Comparison of ENCODE assay signal across 1 cellular context in genomic region chr17:74430706-74431567, GRCh38.
TF ChIP-seq lines count a peak whose summit lies in the region.

No MANE protein-coding gene starts in this region.

TF ChIP-seq in GM12878, 131 proteins besides CTCF, POLR2A, EP300 and RAD21 (continued from another document and continues in another):
- no peak for TF ChIP-seq PRDM15 (CRISPR knock-in tag; IDR thresholded peaks at IDR 0.05)
- TF ChIP-seq CHD1 (IDR thresholded peaks at IDR 0.05; ENCODE audit: low read depth, low read length): no peak
- TF ChIP-seq SIX5 (IDR thresholded peaks at IDR 0.05; ENCODE audit: low read depth, low read length, severe bottlenecking): no peak
- no peak for TF ChIP-seq RELA (IDR thresholded peaks at IDR 0.05; ENCODE audit: borderline replicate concordance, partially characterized antibody)
- TF ChIP-seq SREBF1 (IDR thresholded peaks at IDR 0.05; ENCODE audit: low read length): no peak
- no peak for TF ChIP-seq ZZZ3 (IDR thresholded peaks at IDR 0.05; ENCODE audit: control insufficient read depth, insufficient read length, low read depth)
- TF ChIP-seq CHD2 (IDR thresholded peaks at IDR 0.05; ENCODE audit: borderline replicate concordance, low read depth, low read length): 0 out of 2 replicates have a peak, but pooled peaks have one; percentile 25
- TF ChIP-seq ZBTB33 (IDR thresholded peaks at IDR 0.05): no peak
- peak; percentile 29; the same call in 1 of the 2 replicates for TF ChIP-seq NR2F1 (conservative IDR thresholded peaks at IDR 0.05)
- TF ChIP-seq KLF5 (IDR thresholded peaks at IDR 0.05; ENCODE audit: partially characterized antibody): no peak
- TF ChIP-seq NKRF (conservative IDR thresholded peaks at IDR 0.05): no peak
- no peak for TF ChIP-seq SREBF2 (IDR thresholded peaks at IDR 0.05; ENCODE audit: low read length)
- TF ChIP-seq, protein P1, sequence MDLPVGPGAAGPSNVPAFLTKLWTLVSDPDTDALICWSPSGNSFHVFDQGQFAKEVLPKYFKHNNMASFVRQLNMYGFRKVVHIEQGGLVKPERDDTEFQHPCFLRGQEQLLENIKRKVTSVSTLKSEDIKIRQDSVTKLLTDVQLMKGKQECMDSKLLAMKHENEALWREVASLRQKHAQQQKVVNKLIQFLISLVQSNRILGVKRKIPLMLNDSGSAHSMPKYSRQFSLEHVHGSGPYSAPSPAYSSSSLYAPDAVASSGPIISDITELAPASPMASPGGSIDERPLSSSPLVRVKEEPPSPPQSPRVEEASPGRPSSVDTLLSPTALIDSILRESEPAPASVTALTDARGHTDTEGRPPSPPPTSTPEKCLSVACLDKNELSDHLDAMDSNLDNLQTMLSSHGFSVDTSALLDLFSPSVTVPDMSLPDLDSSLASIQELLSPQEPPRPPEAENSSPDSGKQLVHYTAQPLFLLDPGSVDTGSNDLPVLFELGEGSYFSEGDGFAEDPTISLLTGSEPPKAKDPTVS (IDR thresholded peaks at IDR 0.05; ENCODE audit: low read depth, low read length): no peak
- no peak for TF ChIP-seq EZH2 (IDR thresholded peaks at IDR 0.05; ENCODE audit: borderline replicate concordance, control insufficient read depth, low read depth, low read length)
- no peak for TF ChIP-seq NR2C1 (IDR thresholded peaks at IDR 0.05)
- TF ChIP-seq ATF7 (IDR thresholded peaks at IDR 0.05; ENCODE audit: low read depth): 0 out of 2 replicates have a peak, but pooled peaks have one; percentile 29
- TF ChIP-seq CEBPB (IDR thresholded peaks at IDR 0.05; ENCODE audit: borderline replicate concordance in 1 of 2, low read depth in 2 of 2, low read length in 2 of 2): no peak
- TF ChIP-seq, protein P2, sequence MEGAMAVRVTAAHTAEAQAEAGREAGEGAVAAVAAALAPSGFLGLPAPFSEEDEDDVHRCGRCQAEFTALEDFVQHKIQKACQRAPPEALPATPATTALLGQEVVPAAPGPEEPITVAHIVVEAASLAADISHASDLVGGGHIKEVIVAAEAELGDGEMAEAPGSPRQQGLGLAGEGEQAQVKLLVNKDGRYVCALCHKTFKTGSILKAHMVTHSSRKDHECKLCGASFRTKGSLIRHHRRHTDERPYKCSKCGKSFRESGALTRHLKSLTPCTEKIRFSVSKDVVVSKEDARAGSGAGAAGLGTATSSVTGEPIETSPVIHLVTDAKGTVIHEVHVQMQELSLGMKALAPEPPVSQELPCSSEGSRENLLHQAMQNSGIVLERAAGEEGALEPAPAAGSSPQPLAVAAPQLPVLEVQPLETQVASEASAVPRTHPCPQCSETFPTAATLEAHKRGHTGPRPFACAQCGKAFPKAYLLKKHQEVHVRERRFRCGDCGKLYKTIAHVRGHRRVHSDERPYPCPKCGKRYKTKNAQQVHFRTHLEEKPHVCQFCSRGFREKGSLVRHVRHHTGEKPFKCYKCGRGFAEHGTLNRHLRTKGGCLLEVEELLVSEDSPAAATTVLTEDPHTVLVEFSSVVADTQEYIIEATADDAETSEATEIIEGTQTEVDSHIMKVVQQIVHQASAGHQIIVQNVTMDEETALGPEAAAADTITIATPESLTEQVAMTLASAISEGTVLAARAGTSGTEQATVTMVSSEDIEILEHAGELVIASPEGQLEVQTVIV (IDR thresholded peaks at IDR 0.05; ENCODE audit: borderline replicate concordance, partially characterized antibody): no peak
- 0 out of 2 replicates have a peak, but pooled peaks have one; percentile 19 for TF ChIP-seq NBN (IDR thresholded peaks at IDR 0.05)
- no peak for TF ChIP-seq ZSCAN29 (IDR thresholded peaks at IDR 0.05)
- TF ChIP-seq SP1 (IDR thresholded peaks at IDR 0.05; ENCODE audit: low read depth, low read length): no peak
- no peak for TF ChIP-seq ZBED1 (IDR thresholded peaks at IDR 0.05; ENCODE audit: borderline replicate concordance)
- no peak for TF ChIP-seq STAT1 (conservative IDR thresholded peaks at IDR 0.05)
- no peak for TF ChIP-seq JUNB (IDR thresholded peaks at IDR 0.05)
- no peak for TF ChIP-seq PML (IDR thresholded peaks at IDR 0.05; ENCODE audit: low read length)
- TF ChIP-seq ATF3 (IDR thresholded peaks at IDR 0.05; ENCODE audit: borderline replicate concordance, extremely low read depth, low read depth, low read length): no peak
- no peak for TF ChIP-seq POLR2AphosphoS2 (IDR thresholded peaks at IDR 0.05; ENCODE audit: low read depth, low read length)
- TF ChIP-seq EED (IDR thresholded peaks at IDR 0.05; ENCODE audit: low read depth): no peak
- TF ChIP-seq HCFC1 (IDR thresholded peaks at IDR 0.05; ENCODE audit: low read length): no peak
- no peak for TF ChIP-seq BMI1 (IDR thresholded peaks at IDR 0.05; ENCODE audit: borderline replicate concordance)
- no peak for TF ChIP-seq NFXL1 (IDR thresholded peaks at IDR 0.05; ENCODE audit: borderline replicate concordance)
- TF ChIP-seq GATAD2B (conservative IDR thresholded peaks at IDR 0.05; ENCODE audit: low read depth): no peak
- no peak for TF ChIP-seq CBFB (IDR thresholded peaks at IDR 0.05; ENCODE audit: low read depth)
- no peak for TF ChIP-seq SUZ12 (IDR thresholded peaks at IDR 0.05; ENCODE audit: unreplicated experiment)
- no peak for TF ChIP-seq FOS (IDR thresholded peaks at IDR 0.05; ENCODE audit: borderline replicate concordance, extremely low read depth, insufficient read length)
- no peak for TF ChIP-seq POLR2AphosphoS5 (IDR thresholded peaks at IDR 0.05; ENCODE audit: low read length)
- TF ChIP-seq, protein P3, sequence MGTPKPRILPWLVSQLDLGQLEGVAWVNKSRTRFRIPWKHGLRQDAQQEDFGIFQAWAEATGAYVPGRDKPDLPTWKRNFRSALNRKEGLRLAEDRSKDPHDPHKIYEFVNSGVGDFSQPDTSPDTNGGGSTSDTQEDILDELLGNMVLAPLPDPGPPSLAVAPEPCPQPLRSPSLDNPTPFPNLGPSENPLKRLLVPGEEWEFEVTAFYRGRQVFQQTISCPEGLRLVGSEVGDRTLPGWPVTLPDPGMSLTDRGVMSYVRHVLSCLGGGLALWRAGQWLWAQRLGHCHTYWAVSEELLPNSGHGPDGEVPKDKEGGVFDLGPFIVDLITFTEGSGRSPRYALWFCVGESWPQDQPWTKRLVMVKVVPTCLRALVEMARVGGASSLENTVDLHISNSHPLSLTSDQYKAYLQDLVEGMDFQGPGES (IDR thresholded peaks at IDR 0.05): no peak
- no peak for TF ChIP-seq BCL11A (IDR thresholded peaks at IDR 0.05; ENCODE audit: low read depth, low read length)
- TF ChIP-seq PAX5 (IDR thresholded peaks at IDR 0.05; ENCODE audit: borderline replicate concordance, low read depth, low read length): peak; percentile 71; the same call in 1 of the 2 replicates
- no peak for TF ChIP-seq ZNF622 (IDR thresholded peaks at IDR 0.05)
- no peak for TF ChIP-seq EGR1 (IDR thresholded peaks at IDR 0.05; ENCODE audit: borderline replicate concordance in 1 of 2, low read depth in 2 of 2, low read length in 2 of 2)
- no peak for TF ChIP-seq ZNF24 (IDR thresholded peaks at IDR 0.05)
- no peak for TF ChIP-seq ZNF207 (IDR thresholded peaks at IDR 0.05; ENCODE audit: borderline replicate concordance)
- TF ChIP-seq TBL1XR1 (IDR thresholded peaks at IDR 0.05; ENCODE audit: low read depth, low read length): no peak; the same call in 1 of the 2 replicates
- no peak for TF ChIP-seq CBX5 (IDR thresholded peaks at IDR 0.05; ENCODE audit: low read depth)
- TF ChIP-seq WRNIP1 (IDR thresholded peaks at IDR 0.05; ENCODE audit: borderline replicate concordance, low read depth, low read length): no peak
- TF ChIP-seq, protein P4, sequence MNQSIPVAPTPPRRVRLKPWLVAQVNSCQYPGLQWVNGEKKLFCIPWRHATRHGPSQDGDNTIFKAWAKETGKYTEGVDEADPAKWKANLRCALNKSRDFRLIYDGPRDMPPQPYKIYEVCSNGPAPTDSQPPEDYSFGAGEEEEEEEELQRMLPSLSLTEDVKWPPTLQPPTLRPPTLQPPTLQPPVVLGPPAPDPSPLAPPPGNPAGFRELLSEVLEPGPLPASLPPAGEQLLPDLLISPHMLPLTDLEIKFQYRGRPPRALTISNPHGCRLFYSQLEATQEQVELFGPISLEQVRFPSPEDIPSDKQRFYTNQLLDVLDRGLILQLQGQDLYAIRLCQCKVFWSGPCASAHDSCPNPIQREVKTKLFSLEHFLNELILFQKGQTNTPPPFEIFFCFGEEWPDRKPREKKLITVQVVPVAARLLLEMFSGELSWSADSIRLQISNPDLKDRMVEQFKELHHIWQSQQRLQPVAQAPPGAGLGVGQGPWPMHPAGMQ (IDR thresholded peaks at IDR 0.05; ENCODE audit: borderline replicate concordance): no peak
- TF ChIP-seq MYB (IDR thresholded peaks at IDR 0.05; ENCODE audit: borderline replicate concordance, low read depth, low read length): no peak
- TF ChIP-seq ESRRA (IDR thresholded peaks at IDR 0.05; ENCODE audit: low read length): no peak
- TF ChIP-seq CHD4 (IDR thresholded peaks at IDR 0.05): no peak
- TF ChIP-seq STAT3 (IDR thresholded peaks at IDR 0.05; ENCODE audit: low read depth, low read length): no peak
- no peak for TF ChIP-seq TARDBP (IDR thresholded peaks at IDR 0.05; ENCODE audit: borderline replicate concordance)
- peak in 1 of 2 experiments; percentile 82; a peak in 3 of 4 replicates for TF ChIP-seq IKZF2 (IDR thresholded peaks at IDR 0.05)
- no peak for TF ChIP-seq ZNF274 (IDR thresholded peaks at IDR 0.05; ENCODE audit: insufficient read depth, insufficient read length)
- TF ChIP-seq ZNF384 (IDR thresholded peaks at IDR 0.05; ENCODE audit: borderline replicate concordance, low read depth, low read length): no peak
- TF ChIP-seq ZNF217 (IDR thresholded peaks at IDR 0.05): no peak
- TF ChIP-seq, protein P5, sequence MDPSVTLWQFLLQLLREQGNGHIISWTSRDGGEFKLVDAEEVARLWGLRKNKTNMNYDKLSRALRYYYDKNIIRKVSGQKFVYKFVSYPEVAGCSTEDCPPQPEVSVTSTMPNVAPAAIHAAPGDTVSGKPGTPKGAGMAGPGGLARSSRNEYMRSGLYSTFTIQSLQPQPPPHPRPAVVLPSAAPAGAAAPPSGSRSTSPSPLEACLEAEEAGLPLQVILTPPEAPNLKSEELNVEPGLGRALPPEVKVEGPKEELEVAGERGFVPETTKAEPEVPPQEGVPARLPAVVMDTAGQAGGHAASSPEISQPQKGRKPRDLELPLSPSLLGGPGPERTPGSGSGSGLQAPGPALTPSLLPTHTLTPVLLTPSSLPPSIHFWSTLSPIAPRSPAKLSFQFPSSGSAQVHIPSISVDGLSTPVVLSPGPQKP (IDR thresholded peaks at IDR 0.05; ENCODE audit: low read depth, low read length): no peak
- TF ChIP-seq GABPA (IDR thresholded peaks at IDR 0.05; ENCODE audit: low read depth): no peak
- TF ChIP-seq CBX3 (IDR thresholded peaks at IDR 0.05; ENCODE audit: borderline replicate concordance, low read depth): no peak
